Comparison of ENCODE assay signal across 8 cellular contexts in the genomic region with DNA sequence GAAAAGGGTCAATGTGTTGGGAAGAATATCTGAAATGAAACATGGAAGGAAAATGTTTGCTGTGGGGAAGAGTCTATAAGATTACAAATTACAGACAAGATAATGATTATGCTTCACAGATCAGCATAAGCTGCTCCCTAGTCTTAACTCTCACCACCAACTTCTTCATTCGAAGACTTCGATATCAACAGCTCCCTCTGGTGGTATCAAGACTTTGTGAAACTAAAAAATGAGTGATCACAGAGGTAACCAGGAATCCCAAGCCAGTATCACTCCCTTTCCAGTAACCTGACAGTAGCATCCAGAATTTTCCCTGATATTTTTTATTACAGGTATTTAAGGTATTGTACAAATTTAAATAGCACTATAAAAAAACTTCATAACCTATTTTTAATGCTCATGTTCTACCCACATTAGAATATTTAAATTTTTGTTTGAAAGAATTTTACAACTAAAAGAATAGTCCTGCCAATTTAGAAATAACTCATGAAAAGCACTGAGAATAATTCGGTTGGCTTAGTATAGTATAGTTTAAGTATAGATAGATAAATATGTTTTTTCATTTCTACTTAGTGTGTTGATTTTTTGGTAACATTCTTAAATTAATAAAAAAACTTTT.
DNase-seq lines count a peak whose midpoint lies in the region; ATAC-seq, FAIRE-seq and TF ChIP-seq lines count a peak whose summit lies in the region.

No MANE protein-coding gene starts in this region.

- no peaks in the 10 kb centered on the region for H3K36me3 ChIP-seq in bronchial epithelial cell (ENCODE audit: control insufficient read depth, insufficient read depth, low read length)

- peak; percentile 72 for ATAC-seq in HG02938 (IDR thresholded peaks at IDR 0.05; ENCODE audit: unreplicated experiment)

- CTCF ChIA-PET in AG04449 (lab: Yijun Ruan, JAX), result interaction anchor here (0.6 to 8.5 kb wide), 24 partner anchors 8 to 763 kb away, joined by 3 to 90 read pairs (median 5); no protein-coding TSS in a partner anchor

- peak; percentile 64 for TF ChIP-seq CTCF in AG04449 (IDR thresholded peaks at IDR 0.05; ENCODE audit: insufficient read depth, low read length, missing control alignments)
- peak; percentile 56 for TF ChIP-seq CTCF in GM12865 (IDR thresholded peaks at IDR 0.05; ENCODE audit: insufficient read depth, low read depth, low read length, missing control alignments)
- peak; percentile 52 for TF ChIP-seq CTCF in bronchial epithelial cell (IDR thresholded peaks at IDR 0.05; ENCODE audit: insufficient read depth, low read length, severe bottlenecking)

- no peak for FAIRE-seq in bronchial epithelial cell (lab: Jason Lieb, UNC)

- POLR2A ChIA-PET in AG04449 (lab: Yijun Ruan, JAX), result no interaction called here

- DNase-seq in AG04449 (ENCODE audit: low read depth, low spot score), result no peak
- DNase-seq in GM12865 (ENCODE audit: low read depth), result peak; percentile 44
- DNase-seq in NCI-H748 treated with DMSO at 0.1 percent for 48 hours (lab: John Stamatoyannopoulos, UW), result peak; percentile 1
- DNase-seq in bronchial epithelial cell (ENCODE audit: low read depth), result peak; percentile 59
- DNase-seq in left kidney (ENCODE audit: low read depth, low spot score), result peak; percentile 69
- no peak for DNase-seq in NK-92 (lab: John Stamatoyannopoulos, UW; ENCODE audit: unreplicated experiment)
- no peak for DNase-seq in cerebellar nuclear complex (lab: John Stamatoyannopoulos, UW)

- H3K27me3 ChIP-seq in bronchial epithelial cell (ENCODE audit: control insufficient read depth, insufficient read depth, low read length), result no peaks in the 10 kb centered on the region

- no peak overlapping the region for H3K4me3 ChIP-seq in AG04449 (ENCODE audit: low read depth, low read length)
- no peak overlapping the region for H3K4me3 ChIP-seq in GM12865 (ENCODE audit: low read depth, low read length)
- no peak overlapping the region for H3K4me3 ChIP-seq in bronchial epithelial cell (ENCODE audit: low read depth, low read length)

Comparison
In these comparisons a context has a peak if more than half of its experiments do, and no peak if none do; other contexts are left out.
1. DNase-seq: peak in GM12865 (single experiment), NCI-H748 treated with DMSO at 0.1 percent for 48 hours (single experiment), bronchial epithelial cell (single experiment) and left kidney (single experiment); none in AG04449 (single experiment), NK-92 (single experiment) and cerebellar nuclear complex (0 of 2).
2. Peak in every context shown above with its lines, with median percentiles within 50 percentile points of each other: CTCF ChIP-seq.